ENCODE assay signal across 11 cellular contexts in genomic region chr2:45237850-45238542, GRCh38.
DNase-seq lines count a peak whose midpoint lies in the region; ATAC-seq and TF ChIP-seq lines count a peak whose summit lies in the region.
"Had no signal": no experiment of that assay in that cellular context is flagged by ENCODE, and none has a peak within 500 bp of the region (broad histone marks: within the 10 kb centered on the region; RNA-seq: fewer than 3 reads in every experiment).

No MANE protein-coding gene starts in this region.

- H3K27ac ChIP-seq in CD8-positive, alpha-beta T cell (ENCODE audit: low read depth, low read length), result no peak overlapping the region
- H3K27ac ChIP-seq: skin epidermis had no signal

- H3K4me1 ChIP-seq in CD8-positive, alpha-beta T cell (ENCODE audit: insufficient read depth, low read length), result no peaks in the 10 kb centered on the region

- peaks cover 47% of the 10 kb centered on the region for H3K4me1 Mint-ChIP-seq in HFFc6 (ENCODE audit: low read depth)
- H3K4me1 Mint-ChIP-seq in CD8-positive, alpha-beta T cell (ENCODE audit: low read depth), result no peaks in the 10 kb centered on the region

- peak overlapping the region; percentile 24; the same call in 1 of the 2 replicates for H3K4me3 Mint-ChIP-seq in HFFc6
- H3K4me3 Mint-ChIP-seq in CD8-positive, alpha-beta T cell, result no peak overlapping the region
- H3K4me3 Mint-ChIP-seq: brain had no signal

- peaks cover 5% of the 10 kb centered on the region for H3K27me3 Mint-ChIP-seq in HFFc6 (ENCODE audit: insufficient read depth)
- peaks cover 19% of the 10 kb centered on the region for H3K27me3 Mint-ChIP-seq in CD8-positive, alpha-beta T cell (ENCODE audit: low read depth)

- H3K36me3 Mint-ChIP-seq in HFFc6 (ENCODE audit: low read depth), result no peaks in the 10 kb centered on the region
- no peaks in the 10 kb centered on the region for H3K36me3 Mint-ChIP-seq in CD8-positive, alpha-beta T cell
- H3K36me3 Mint-ChIP-seq: brain had no signal

- H3K9me3 ChIP-seq in CD8-positive, alpha-beta T cell (ENCODE audit: low read length), result no peaks in the 10 kb centered on the region

- H3K4me3 ChIP-seq in AG09309 (ENCODE audit: control insufficient read depth, low read depth, low read length), result no peak overlapping the region
- no peak overlapping the region for H3K4me3 ChIP-seq in CD8-positive, alpha-beta T cell (ENCODE audit: low read depth, low read length)
- H3K4me3 ChIP-seq: skin epidermis had no signal

- TF ChIP-seq CTCF in AG09309 (IDR thresholded peaks at IDR 0.05; ENCODE audit: control insufficient read depth, insufficient read depth, low read depth, low read length, missing control alignments) (peak; percentile 45), HFFc6 (IDR thresholded peaks at IDR 0.05) (peak; percentile 68)
- no peak for TF ChIP-seq CTCF in CD8-positive, alpha-beta T cell (IDR thresholded peaks at IDR 0.05)

- ATAC-seq in CD8-positive, alpha-beta T cell, result no peak
- ATAC-seq in GM19023 (IDR thresholded peaks at IDR 0.05; ENCODE audit: unreplicated experiment), result no peak

- DNase-seq in AG09309 (ENCODE audit: low read depth) (peak; percentile 96), HFFc6 (peak; percentile 81), UCSD-AML1 (lab: John Stamatoyannopoulos, UW; ENCODE audit: unreplicated experiment) (peak; percentile 45), islet precursor cell (peak; percentile 70), NCI-H748 treated with DMSO at 0.1 percent for 48 hours (lab: John Stamatoyannopoulos, UW) (no peak)
- DNase-seq in stimulated activated naive CD4-positive, alpha-beta T cell (lab: John Stamatoyannopoulos, UW), result no peak
- no peak for DNase-seq in CD8-positive, alpha-beta T cell
- DNase-seq: NCI-H2081 treated with DMSO at 0.1 percent for 48 hours had no signal

- POLR2A ChIA-PET in CD8-positive, alpha-beta T cell (lab: Charles Lee), result no interaction called here

- no peaks in the 10 kb centered on the region for H3K27me3 ChIP-seq in CD8-positive, alpha-beta T cell (ENCODE audit: insufficient read depth, low read length)

- intact Hi-C loops in CD8-positive, alpha-beta T cell (cut with DNase I, micrococcal nuclease), result no loop called here

- CTCF ChIA-PET in CD8-positive, alpha-beta T cell (lab: Charles Lee), result no interaction called here

- peak overlapping the region; percentile 61; the same call in 1 of the 2 replicates for H3K27ac Mint-ChIP-seq in HFFc6
- H3K27ac Mint-ChIP-seq in CD8-positive, alpha-beta T cell, result no peak overlapping the region

- H3K9me3 Mint-ChIP-seq in HFFc6, result no peaks in the 10 kb centered on the region
- no peaks in the 10 kb centered on the region for H3K9me3 Mint-ChIP-seq in CD8-positive, alpha-beta T cell

- no peaks in the 10 kb centered on the region for H3K36me3 ChIP-seq in CD8-positive, alpha-beta T cell (ENCODE audit: insufficient read depth, low read length)

Comparison
In these comparisons a context has a peak if more than half of its experiments do, and no peak if none do; other contexts are left out.
1. DNase-seq: peak in AG09309 (single experiment), HFFc6 (single experiment), UCSD-AML1 (single experiment) and islet precursor cell (single experiment); none in NCI-H748 treated with DMSO at 0.1 percent for 48 hours (single experiment), stimulated activated naive CD4-positive, alpha-beta T cell (0 of 6) and CD8-positive, alpha-beta T cell (0 of 7).